In the genomic region with DNA sequence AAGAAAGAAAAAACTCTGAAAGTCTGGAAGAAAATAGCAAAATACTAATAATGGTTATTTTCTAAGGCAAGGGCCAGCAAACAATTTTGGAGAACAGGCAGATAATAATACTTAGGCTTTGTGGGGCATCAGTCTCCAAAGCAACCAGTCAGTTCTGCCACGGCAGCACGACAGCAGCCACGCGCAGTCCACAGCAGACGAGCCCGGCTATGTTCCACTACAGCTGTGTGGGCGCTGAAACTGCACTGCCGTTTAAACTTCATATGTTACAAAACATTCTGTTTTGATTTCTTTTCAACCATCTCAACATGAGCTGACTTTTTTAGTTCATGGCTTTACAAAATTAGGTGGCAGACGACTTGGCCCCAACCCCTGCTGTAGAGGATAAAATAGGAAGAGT, we compare ENCODE assay signal across 5 cellular contexts.
"Had no signal": no experiment of that assay in that cellular context is flagged by ENCODE, and none has a peak within 500 bp of the region (broad histone marks: within the 10 kb centered on the region; RNA-seq: fewer than 3 reads in every experiment).

No MANE protein-coding gene starts in this region.

- FAIRE-seq: HepG2 had no signal

- DNase-seq: GM23248, GOT3, H7, HFFc6 had no signal
